In the genomic region with DNA sequence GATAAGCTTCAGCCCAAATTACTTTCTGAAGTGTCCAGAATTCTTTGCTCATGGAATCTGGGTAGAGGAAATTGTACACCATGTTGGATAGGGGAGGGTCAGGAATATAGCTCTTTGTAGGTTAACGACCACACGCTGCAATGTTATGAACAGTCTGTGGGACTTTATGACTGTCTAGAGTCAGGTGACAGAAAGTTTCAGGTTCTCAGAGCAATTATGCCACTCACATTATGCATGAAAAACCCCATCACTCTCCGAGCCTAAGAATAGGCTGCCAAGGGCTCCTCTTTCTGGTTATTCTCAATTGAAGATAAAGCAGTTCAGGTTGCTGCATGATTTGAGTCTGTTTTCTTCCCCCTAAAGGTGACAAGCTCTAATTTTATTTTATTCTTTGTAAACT, we compare ENCODE assay signal across 13 cellular contexts.
A peak's percentile ranks its signal among the peaks of the same experiment; 100 is the strongest.
DNase-seq lines count a peak whose midpoint lies in the region; ATAC-seq and TF ChIP-seq lines count a peak whose summit lies in the region.
"Had no signal": no experiment of that assay in that cellular context is flagged by ENCODE, and none has a peak within 500 bp of the region (broad histone marks: within the 10 kb centered on the region; RNA-seq: fewer than 3 reads in every experiment).

No MANE protein-coding gene starts in this region.

- no peaks in the 10 kb centered on the region for H3K27me3 ChIP-seq in Peyer's patch

- H3K36me3 ChIP-seq in Peyer's patch, result no peaks in the 10 kb centered on the region

- no peaks in the 10 kb centered on the region for H3K4me1 ChIP-seq in Peyer's patch
- H3K4me1 ChIP-seq: parathyroid adenoma had no signal

- H3K4me3 ChIP-seq in Peyer's patch, result no peak overlapping the region

- DNase-seq in left kidney (ENCODE audit: low read depth, low spot score) (peak; percentile 79), T-helper 2 cell (no peak), Peyer's patch (no peak)
- DNase-seq in effector CD8-positive, alpha-beta T cell (lab: John Stamatoyannopoulos, UW), result no peak
- DNase-seq: activated naive CD4-positive, alpha-beta T cell treated with anti-CD3 and anti-CD28 coated beads, Interleukin-2, amount 10 ng/mL, durations not matched to agents 7 days and 5 days; Caco-2; stimulated activated CD4-positive, alpha-beta T cell treated with anti-CD3 and anti-CD28 coated beads, Interleukin-2, amount 100 ng/mL, for 24 hours; stimulated activated naive B cell treated with anti-CD40 and anti-IgM and Interleukin-4, amounts not matched to agents 10 μg/mL and 1 μg/mL and 100 μg/mL, for 72 hours; T-cell had no signal

- no peak for TF ChIP-seq CTCF in Peyer's patch (IDR thresholded peaks at IDR 0.05)

- no peaks in the 10 kb centered on the region for H3K9me3 ChIP-seq in Peyer's patch
- H3K9me3 ChIP-seq: Caco-2 had no signal

- H3K27ac ChIP-seq in Peyer's patch, result no peak overlapping the region
- H3K27ac ChIP-seq: parathyroid adenoma had no signal

- no peak for TF ChIP-seq POLR2A in Peyer's patch (IDR thresholded peaks at IDR 0.05)

- peak; percentile 93 for ATAC-seq in GM18909 (IDR thresholded peaks at IDR 0.05; ENCODE audit: poor library complexity, unreplicated experiment)
- ATAC-seq in GM21576 (IDR thresholded peaks at IDR 0.05; ENCODE audit: unreplicated experiment), result peak; percentile 98
- ATAC-seq in HG03064 (IDR thresholded peaks at IDR 0.05; ENCODE audit: low read depth, unreplicated experiment), result peak; percentile 88
- ATAC-seq: stimulated activated naive B cell treated with anti-CD40 and anti-IgM and Interleukin-4, amounts not matched to agents 10 μg/mL and 1 μg/mL and 100 μg/mL, for 72 hours; T-cell had no signal
